ENCODE assay signal across 8 cellular contexts in genomic region chr2:174748948-174749347, GRCh38. TPM values are rescaled to one million over a fixed set of nuclear protein-coding genes. Genes with fewer than 3 reads are reported as not detected.
DNase-seq lines count a peak whose midpoint lies in the region; ATAC-seq, FAIRE-seq and TF ChIP-seq lines count a peak whose summit lies in the region.

No MANE protein-coding gene starts in this region.

- FAIRE-seq in kidney (lab: Jason Lieb, UNC), result no peak

- dilution Hi-C loops in mammary epithelial cell (cut with HindIII; ENCODE audit: low sequenced_read_pairs), result no loop called here

- BruUV-seq in mammary epithelial cell (replicated peaks; lab: Mats Ljungman, UMichigan), result no TSS peak

- no peaks in the 10 kb centered on the region for H3K36me3 Mint-ChIP-seq in CD14-positive monocyte

- intact Hi-C loops in CD14-positive monocyte (cut with micrococcal nuclease) (no loop called here), mammary epithelial cell (cut with micrococcal nuclease) (loop anchor here (1.0 to 5.0 kb wide), 3 partner anchors 52 to 241 kb away; no protein-coding TSS in a partner anchor), kidney (cut with DNase I) (no loop called here)

- H3K9me3 ChIP-seq in mammary epithelial cell (replicated peaks; ENCODE audit: insufficient read depth, low read length) (no peaks in the 10 kb centered on the region), kidney (ENCODE audit: control insufficient read depth in 1 of 2, low read length in 2 of 2) (no peaks in the 10 kb centered on the region)

- H3K4me1 ChIP-seq in mammary epithelial cell (ENCODE audit: insufficient read depth, low read length) (no peaks in the 10 kb centered on the region), kidney (ENCODE audit: control insufficient read depth in 1 of 2, insufficient read depth in 1 of 2, low read depth in 1 of 2, low read length in 2 of 2) (no peaks in the 10 kb centered on the region)

- no peak for ATAC-seq in GM18861 (IDR thresholded peaks at IDR 0.05; ENCODE audit: unreplicated experiment)

- no peak overlapping the region for H3K27ac Mint-ChIP-seq in CD14-positive monocyte

- CTCF ChIA-PET in mammary epithelial cell (lab: Charles Lee; ENCODE audit: low non-redundant PET), result interaction anchor here (0.5 to 0.8 kb wide), 8 partner anchors 10 to 604 kb away, joined by 3 to 8 read pairs (median 4); no protein-coding TSS in a partner anchor

- H3K9me3 Mint-ChIP-seq in CD14-positive monocyte, result peaks cover 0 to 1% (median 0%) of the 10 kb centered on the region in 7 donors

- TF ChIP-seq CTCF in CD14-positive monocyte (IDR thresholded peaks at IDR 0.05) (peak; percentile 82), WI38 (IDR thresholded peaks at IDR 0.05; ENCODE audit: low read depth, low read length) (peak; percentile 66), mammary epithelial cell (conservative IDR thresholded peaks at IDR 0.05 in 1 of 2, IDR thresholded peaks at IDR 0.05 in 1 of 2; ENCODE audit: extremely low read depth in 1 of 2, insufficient read depth in 1 of 2, low read depth in 1 of 2, low read length in 2 of 2) (peak; percentile 75 to 80), kidney (IDR thresholded peaks at IDR 0.05; ENCODE audit: borderline replicate concordance, extremely low read depth, insufficient read depth) (peak; percentile 68)

- in situ Hi-C loops in mammary epithelial cell (cut with MboI; ENCODE audit: low sequenced_read_pairs in 2 of 2), result no loop called here

- H3K36me3 ChIP-seq in mammary epithelial cell (ENCODE audit: insufficient read depth, low read length) (no peaks in the 10 kb centered on the region), kidney (ENCODE audit: control insufficient read depth in 1 of 2, insufficient read depth in 2 of 2, low read length in 2 of 2) (no peaks in the 10 kb centered on the region)

- peaks cover 8% of the 10 kb centered on the region for H3K4me1 Mint-ChIP-seq in CD14-positive monocyte

- H3K27me3 Mint-ChIP-seq in CD14-positive monocyte (ENCODE audit: low read depth in 3 of 3), result peaks cover 21 to 31% (median 23%) of the 10 kb centered on the region in 3 donors

- H3K4me3 ChIP-seq in WI38 (ENCODE audit: low read depth, low read length) (no peak overlapping the region), mammary epithelial cell (replicated peaks in 1 of 3; ENCODE audit: insufficient read depth in 1 of 3, low read depth in 2 of 3, low read length in 3 of 3) (no peak overlapping the region), kidney (ENCODE audit: low read length in 2 of 2) (no peak overlapping the region)

- no peaks in the 10 kb centered on the region for H4K20me1 ChIP-seq in mammary epithelial cell (ENCODE audit: insufficient read depth, low read length)

- no peak overlapping the region for H3K4me3 Mint-ChIP-seq in CD14-positive monocyte

- no peaks in the 10 kb centered on the region for H3K27me3 ChIP-seq in mammary epithelial cell (ENCODE audit: insufficient read depth, low read length)

- H3K4me2 ChIP-seq in mammary epithelial cell (ENCODE audit: insufficient read depth, low read depth, low read length), result peak overlapping the region; percentile 53

- peak; percentile 66 for DNase-seq in CD14-positive monocyte (ENCODE audit: low spot score)
- peak; percentile 22 for DNase-seq in GOT3 (lab: John Stamatoyannopoulos, UW)
- peak; percentile 29 to 44 for DNase-seq in NCI-H1930 (lab: John Stamatoyannopoulos, UW)
- peak; percentile 61 for DNase-seq in mammary epithelial cell
- no peak for DNase-seq in kidney
- DNase-seq in stimulated activated CD4-positive, alpha-beta T cell treated with anti-CD3 and anti-CD28 coated beads, Interleukin-4, amount 100 ng/mL, for 4 hours, result peak; percentile 57

- H2AFZ ChIP-seq in mammary epithelial cell (ENCODE audit: low read depth, low read length), result no peak overlapping the region

- 0% methylated on average over 4 of the region's 4 CpGs for WGBS in mammary epithelial cell (ENCODE audit: low coverage, missing lambda C conversion rate)

- no peak overlapping the region for H3K27ac ChIP-seq in mammary epithelial cell (ENCODE audit: insufficient read depth, low read depth, low read length)
- no peak overlapping the region for H3K27ac ChIP-seq in kidney (ENCODE audit: low read depth in 2 of 2, low read length in 2 of 2)

- H3K9ac ChIP-seq in mammary epithelial cell (ENCODE audit: insufficient read depth, low read length) (no peak overlapping the region), kidney (ENCODE audit: low read length in 2 of 2) (no peak overlapping the region)

- no peaks in the 10 kb centered on the region for H3K79me2 ChIP-seq in mammary epithelial cell (ENCODE audit: insufficient read depth, low read length)

RNA-seq across cellular contexts. Expression of gene CHRNA1, which starts 15.3 kb away (rescaled TPM):
- polyA plus RNA-seq in CD14-positive monocyte, result not detected
- not detected for total RNA-seq in mammary epithelial cell
- polyA plus RNA-seq in mammary epithelial cell, result not detected
- polyA minus RNA-seq in mammary epithelial cell, result not detected
- total RNA-seq in kidney, result not detected
- not detected for polyA plus RNA-seq in kidney (ENCODE audit: insufficient read depth, low read depth, low replicate concordance)
